25 cellular contexts compared by ENCODE assay signal in genomic region chr9:4266602-4267001, GRCh38. TPM values are rescaled to one million over a fixed set of nuclear protein-coding genes. Genes with fewer than 3 reads are reported as not detected.
A peak's percentile ranks its signal among the peaks of the same experiment; 100 is the strongest.
DNase-seq lines count a peak whose midpoint lies in the region; ATAC-seq, FAIRE-seq and TF ChIP-seq lines count a peak whose summit lies in the region.
"Had no signal": no experiment of that assay in that cellular context is flagged by ENCODE, and none has a peak within 500 bp of the region (broad histone marks: within the 10 kb centered on the region; RNA-seq: fewer than 3 reads in every experiment).

No MANE protein-coding gene starts in this region.

- no peaks in the 10 kb centered on the region for H4K20me1 ChIP-seq in SK-N-SH (ENCODE audit: insufficient read depth)
- H4K20me1 ChIP-seq: BLaER1 had no signal

- CTCF ChIA-PET in A549 (lab: Yijun Ruan, JAX) (interaction anchor here (1.7 kb wide), 1 partner anchor 37 kb away, joined by 4 read pairs; no protein-coding TSS in a partner anchor), SK-N-SH (lab: Yijun Ruan, JAX) (no interaction called here)

- DNase-seq in A549 (ENCODE audit: low read depth in 1 of 2, low spot score in 1 of 2) (no peak), SK-N-SH (no peak), fibroblast of the aortic adventitia (ENCODE audit: low read depth) (peak; percentile 19), testis (no peak), NCI-H2196 (lab: John Stamatoyannopoulos, UW; ENCODE audit: unreplicated experiment) (no peak)
- DNase-seq: ACHN; BE2C; C1 segment of cervical spinal cord; CD4-positive, alpha-beta memory T cell; CD4-positive, CD25-positive, alpha-beta regulatory T cell; CD8-positive, alpha-beta memory T cell; COR-L47; DMS53; DMS79; DND-41; EL; GDM1 had no signal

- H3K9me3 ChIP-seq in A549 (no peaks in the 10 kb centered on the region), SK-N-SH (no peaks in the 10 kb centered on the region), testis (no peaks in the 10 kb centered on the region)
- H3K9me3 ChIP-seq: BE2C, BLaER1 had no signal

- intact Hi-C loops in testis (cut with DNase I; ENCODE audit: low total_unique reads) = no loop called here

- H3K4me1 ChIP-seq in A549 (peaks cover 30% of the 10 kb centered on the region), SK-N-SH (ENCODE audit: control insufficient read depth in 1 of 2, insufficient read depth in 2 of 2, low read depth in 1 of 2, low read length in 1 of 2) (peaks cover 0 to 9% of the 10 kb centered on the region in 2 experiments; a peak in 2 of 4 replicates), testis (no peaks in the 10 kb centered on the region)
- H3K4me1 ChIP-seq: BE2C, BLaER1 had no signal

- no peaks in the 10 kb centered on the region for H3K36me3 ChIP-seq in SK-N-SH (replicated peaks in 1 of 2; ENCODE audit: control insufficient read depth in 1 of 2, insufficient read depth in 2 of 2, low read length in 1 of 2)
- no peaks in the 10 kb centered on the region for H3K36me3 ChIP-seq in testis (ENCODE audit: low read depth, missing control alignments)
- H3K36me3 ChIP-seq: BE2C, BLaER1 had no signal

- TF ChIP-seq RAD21 in A549 (conservative IDR thresholded peaks at IDR 0.05 in 1 of 2, IDR thresholded peaks at IDR 0.05 in 1 of 2) (no peak), SK-N-SH (IDR thresholded peaks at IDR 0.05; ENCODE audit: low read length) (no peak)

- TF ChIP-seq POLR2A in A549 (IDR thresholded peaks at IDR 0.05; ENCODE audit: low read length) (no peak), testis (IDR thresholded peaks at IDR 0.05) (no peak)

- peaks cover 81% of the 10 kb centered on the region for H3K79me2 ChIP-seq in SK-N-SH (ENCODE audit: insufficient read depth)

- no peak overlapping the region for H3K27ac ChIP-seq in A549
- H3K27ac ChIP-seq in SK-N-SH (ENCODE audit: low read depth in 2 of 2, low read length in 1 of 2) = peak overlapping the region in 1 of 2 experiments; percentile 14; a peak in 1 of 4 replicates
- H3K27ac ChIP-seq in testis = no peak overlapping the region
- H3K27ac ChIP-seq: 22Rv1, BLaER1 had no signal

- H3F3A ChIP-seq in SK-N-SH (replicated peaks; ENCODE audit: insufficient read depth) = peaks cover 13% of the 10 kb centered on the region

- no peak for TF ChIP-seq CTCF in A549 (IDR thresholded peaks at IDR 0.05)
- TF ChIP-seq CTCF in SK-N-SH (IDR thresholded peaks at IDR 0.05) = no peak
- TF ChIP-seq CTCF in fibroblast of the aortic adventitia (IDR thresholded peaks at IDR 0.05; ENCODE audit: insufficient read depth, low read length) = no peak
- TF ChIP-seq CTCF in testis (IDR thresholded peaks at IDR 0.05) = no peak

- no peak for ATAC-seq in A549
- no peak for ATAC-seq in HG02852 (IDR thresholded peaks at IDR 0.05; ENCODE audit: unreplicated experiment)
- ATAC-seq: GM12878 had no signal

- TF ChIP-seq EP300 in A549 (IDR thresholded peaks at IDR 0.05) (no peak), SK-N-SH (IDR thresholded peaks at IDR 0.05; ENCODE audit: borderline replicate concordance in 1 of 2, low read depth in 1 of 2, low read length in 1 of 2) (no peak)

- no peak overlapping the region for H2AFZ ChIP-seq in SK-N-SH (ENCODE audit: low read depth)

- no peak overlapping the region for H3K4me3 ChIP-seq in A549
- H3K4me3 ChIP-seq in SK-N-SH (ENCODE audit: low read depth in 2 of 2, low read length in 1 of 2) = no peak overlapping the region
- no peak overlapping the region for H3K4me3 ChIP-seq in fibroblast of the aortic adventitia (ENCODE audit: low read depth, low read length)
- H3K4me3 ChIP-seq in testis = no peak overlapping the region
- H3K4me3 ChIP-seq: BLaER1, GM12878 had no signal

- H3K9me2 ChIP-seq in SK-N-SH = no peaks in the 10 kb centered on the region

- 78% methylated on average over 1 of the region's 1 CpG for WGBS in A549 (ENCODE audit: missing lambda C conversion rate)
- WGBS in SK-N-SH (ENCODE audit: low lambda C conversion rate) = 31% methylated on average over 1 of the region's 1 CpG
- 63 to 64% methylated on average over 1 of the region's 1 CpG for WGBS in testis, 2 donors

- no peak overlapping the region for H3K4me2 ChIP-seq in A549
- H3K4me2 ChIP-seq in SK-N-SH = no peak overlapping the region
- H3K4me2 ChIP-seq: BLaER1 had no signal

- H3K9ac ChIP-seq in SK-N-SH = no peak overlapping the region
- H3K9ac ChIP-seq: BLaER1 had no signal

- POLR2A ChIA-PET in A549 (lab: Yijun Ruan, JAX) = no interaction called here
- POLR2A ChIA-PET in SK-N-SH (lab: Yijun Ruan, JAX) = no interaction called here

- FAIRE-seq in A549 (lab: Jason Lieb, UNC) = peak; percentile 28
- FAIRE-seq: D721Med, GM12878, GM12892, GM18507 had no signal

- H3K27me3 ChIP-seq in SK-N-SH (ENCODE audit: insufficient read depth) = no peaks in the 10 kb centered on the region
- no peaks in the 10 kb centered on the region for H3K27me3 ChIP-seq in testis
- H3K27me3 ChIP-seq: BE2C, BLaER1 had no signal

TF ChIP-seq in A549, 52 proteins besides CTCF, POLR2A, EP300 and RAD21:
- TF ChIP-seq NR3C1 (IDR thresholded peaks at IDR 0.05) (no peak), KDM1A (IDR thresholded peaks at IDR 0.05; ENCODE audit: low read depth) (no peak), HEYL (CRISPR knock-in tag; IDR thresholded peaks at IDR 0.05) (no peak), EHMT2 (IDR thresholded peaks at IDR 0.05; ENCODE audit: low read depth) (no peak)

TF ChIP-seq in SK-N-SH, 30 proteins besides CTCF, POLR2A, EP300 and RAD21 (continues in another document):
- TF ChIP-seq RFX5 (IDR thresholded peaks at IDR 0.05; ENCODE audit: low read length) (no peak), REST (IDR thresholded peaks at IDR 0.05; ENCODE audit: low read depth, low read length) (no peak), USF1 (IDR thresholded peaks at IDR 0.05; ENCODE audit: borderline replicate concordance, low read depth) (no peak), USF2 (IDR thresholded peaks at IDR 0.05; ENCODE audit: borderline replicate concordance, low read depth, low read length) (no peak), TEAD4 (IDR thresholded peaks at IDR 0.05; ENCODE audit: borderline replicate concordance, insufficient read depth) (0 out of 2 replicates have a peak, but pooled peaks have one; percentile 12), TCF12 (IDR thresholded peaks at IDR 0.05) (peak; percentile 50), PBX3 (IDR thresholded peaks at IDR 0.05) (0 out of 2 replicates have a peak, but pooled peaks have one; percentile 26)

RNA-seq across cellular contexts. Expression of gene GLIS3, which starts 33.3 kb away (rescaled TPM):
- polyA plus RNA-seq in A549 (2011; rRNA removed) (14.1 and 28.1 TPM in 2 replicates), A549 (2017; fragmentation: RNase III; extraction: RNeasy Plus Mini Kit Qiagen cat#74134 plus additional on column Dnase treatment) (14.2 to 15.2 TPM (median 14.3 TPM) in 3 replicates), SK-N-SH (2012; rRNA removed) (4.7 and 5.1 TPM in 2 replicates), testis (ENCODE audit: insufficient read depth, low read depth, low replicate concordance) (12.4 TPM)
- polyA plus RNA-seq in A549 (2012; cell fraction: cytosol; rRNA removed) = 5.7 and 7.2 TPM in 2 replicates
- polyA plus RNA-seq in A549 (2012; cell fraction: nucleus; rRNA removed) = 9.2 and 14.5 TPM in 2 replicates
- polyA minus RNA-seq in A549 (2011; rRNA and poly(A)+ RNA removed) = 270 and 286 TPM in 2 replicates
- polyA plus RNA-seq in SK-N-SH (2012; cell fraction: cytosol; rRNA removed) = 4.2 and 5.3 TPM in 2 replicates
- 8.2 and 10.9 TPM in 2 replicates for polyA plus RNA-seq in SK-N-SH (2012; cell fraction: nucleus; rRNA removed)
- total RNA-seq in fibroblast of the aortic adventitia (ENCODE audit: low replicate concordance) (49.1 and 50.9 TPM in 2 replicates), testis (10 to 100 TPM; 30.4 to 36.1 TPM)
- polyA plus RNA-seq: CD14-positive monocyte had no signal

Comparison
In these comparisons a context has a peak if more than half of its experiments do, and no peak if none do; other contexts are left out.
1. Of the 12 proteins assayed by ChIP-seq in both A549 and SK-N-SH: peak only in A549: none; only in SK-N-SH: PBX3; in both: none; in neither: 11.